Comparison of ENCODE assay signal across 8 cellular contexts in the genomic region with DNA sequence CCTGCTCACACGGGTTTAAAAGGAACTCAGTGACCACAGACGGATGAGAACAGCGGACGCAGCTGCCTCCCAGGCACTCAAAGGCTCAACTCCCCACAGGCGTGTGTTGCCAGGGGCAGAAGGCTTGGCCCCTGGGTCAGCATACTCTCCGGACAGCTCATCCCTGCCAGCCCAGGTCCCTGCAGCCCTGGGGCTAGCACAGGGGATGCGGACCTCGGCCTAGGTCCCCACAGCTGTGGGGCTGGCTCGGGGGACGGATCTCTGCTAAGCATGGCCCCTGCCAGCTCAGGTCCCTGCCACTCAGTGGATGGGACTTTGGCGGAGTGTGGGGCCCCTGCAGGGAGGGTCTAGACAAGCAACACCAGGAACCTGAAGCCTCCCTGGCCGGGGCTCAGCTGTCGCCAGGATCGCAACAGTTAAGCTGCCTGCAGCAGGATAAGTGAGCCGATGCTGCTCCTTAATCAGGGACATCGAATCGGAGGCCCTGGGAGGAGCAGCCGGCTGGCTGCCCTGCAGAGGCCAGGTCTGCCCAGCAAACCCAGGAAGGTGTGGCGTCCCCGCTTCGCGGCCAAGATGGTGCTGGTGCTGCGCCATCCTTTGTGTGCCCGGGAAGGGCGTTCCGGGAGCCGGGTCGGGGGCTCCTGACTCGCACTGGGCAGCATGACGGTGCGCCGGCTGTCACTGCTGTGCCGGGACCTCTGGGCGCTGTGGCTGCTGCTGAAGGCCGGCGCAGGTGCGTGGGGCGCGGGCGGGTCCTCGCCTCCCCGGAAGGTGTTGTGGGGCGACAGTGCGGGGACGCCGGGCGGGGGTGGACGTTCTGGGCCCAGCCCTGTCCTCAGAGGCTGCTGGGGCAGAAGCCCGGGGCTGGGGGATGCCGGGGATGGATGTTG. TPM values are rescaled to one million over a fixed set of nuclear protein-coding genes. Genes with fewer than 3 reads are reported as not detected.
A peak's percentile ranks its signal among the peaks of the same experiment; 100 is the strongest.
DNase-seq lines count a peak whose midpoint lies in the region; ATAC-seq and TF ChIP-seq lines count a peak whose summit lies in the region.

No MANE protein-coding gene starts in this region.

- DNase-seq in Calu3 (peak; percentile 58), NCI-H2081 treated with DMSO at 0.1 percent for 48 hours (lab: John Stamatoyannopoulos, UW) (peak; percentile 47), dorsolateral prefrontal cortex (peak in 9 of 10 donors; percentile 63 to 85 (median 80)), nephron progenitor cell (peak; percentile 74), gastrocnemius medialis (no peak), RPMI8226 (no peak)
- no peak for DNase-seq in NK-92 treated with Interleukin-12 subunit alpha and Interleukin-12 subunit beta, amount 100 ng/mL, for 24 hours (lab: John Stamatoyannopoulos, UW)

- no TSS peak for BruUV-seq in Calu3 (replicated peaks; lab: Mats Ljungman, UMichigan)

- H3K4me1 ChIP-seq in gastrocnemius medialis = peaks cover 4 to 10% of the 10 kb centered on the region in 2 donors

- ATAC-seq in HG02884 (IDR thresholded peaks at IDR 0.05; ENCODE audit: unreplicated experiment) = no peak
- ATAC-seq in gastrocnemius medialis = no peak

- H3K4me3 ChIP-seq in dorsolateral prefrontal cortex (peak overlapping the region; percentile 33 to 76 (median 58)), gastrocnemius medialis (peak overlapping the region in 2 of 4 donors; percentile 18 to 20)

- H3K27me3 ChIP-seq in dorsolateral prefrontal cortex (peaks cover 0 to 16% (median 0%) of the 10 kb centered on the region in 45 donors), gastrocnemius medialis (peaks cover 24 to 29% (median 28%) of the 10 kb centered on the region in 3 donors)

- TF ChIP-seq POLR2A in gastrocnemius medialis (IDR thresholded peaks at IDR 0.05) = no peak

- CTCF ChIA-PET in Calu3 (lab: Charles Lee) = no interaction called here

- H3K36me3 Mint-ChIP-seq in Calu3 (ENCODE audit: insufficient read depth, unreplicated experiment) (peaks cover 7% of the 10 kb centered on the region), nephron progenitor cell (ENCODE audit: low read depth) (peaks cover 16% of the 10 kb centered on the region)

- no peaks in the 10 kb centered on the region for H3K9me3 ChIP-seq in gastrocnemius medialis

- H3K27ac Mint-ChIP-seq in Calu3 (ENCODE audit: unreplicated experiment) (no peak overlapping the region), nephron progenitor cell (peak overlapping the region; percentile 22)

- intact Hi-C loops in Calu3 (cut with micrococcal nuclease; ENCODE audit: unreplicated experiment) (no loop called here), dorsolateral prefrontal cortex (cut with DNase I) (no loop called here), gastrocnemius medialis (cut with DNase I; ENCODE audit: low total_unique reads) (no loop called here)

- H3K4me1 Mint-ChIP-seq in Calu3 (ENCODE audit: low read depth, unreplicated experiment) (no peaks in the 10 kb centered on the region), nephron progenitor cell (peaks cover 58% of the 10 kb centered on the region)

- H3K36me3 ChIP-seq in gastrocnemius medialis = no peaks in the 10 kb centered on the region

- H3K4me3 Mint-ChIP-seq in Calu3 (ENCODE audit: low read depth, unreplicated experiment) = peak overlapping the region; percentile 68
- peak overlapping the region; percentile 65 for H3K4me3 Mint-ChIP-seq in nephron progenitor cell

- in situ Hi-C loops in gastrocnemius medialis (cut with MboI; ENCODE audit: low sequenced_read_pairs in 4 of 4) = no loop called here

- H3K27me3 Mint-ChIP-seq in Calu3 (ENCODE audit: unreplicated experiment) (no peaks in the 10 kb centered on the region), nephron progenitor cell (ENCODE audit: low read depth, poor library complexity) (no peaks in the 10 kb centered on the region)

- TF ChIP-seq CTCF in Calu3 (IDR thresholded peaks at IDR 0.05; ENCODE audit: unreplicated experiment) (no peak), dorsolateral prefrontal cortex (IDR thresholded peaks at IDR 0.05 in 54 of 56, conservative IDR thresholded peaks at IDR 0.05 in 2 of 56; ENCODE audit: low read depth in 1 of 56, partially characterized antibody in 56 of 56) (no peak), nephron progenitor cell (IDR thresholded peaks at IDR 0.05) (no peak), gastrocnemius medialis (IDR thresholded peaks at IDR 0.05 in 4 of 5, conservative IDR thresholded peaks at IDR 0.05 in 1 of 5) (no peak)

- H3K27ac ChIP-seq in dorsolateral prefrontal cortex = peak overlapping the region in 54 of 59 donors; percentile 7 to 87 (median 68)
- peak overlapping the region in 1 of 4 donors; percentile 28 for H3K27ac ChIP-seq in gastrocnemius medialis

- no peaks in the 10 kb centered on the region for H3K9me3 Mint-ChIP-seq in Calu3 (ENCODE audit: low read depth, unreplicated experiment)
- H3K9me3 Mint-ChIP-seq in nephron progenitor cell = peaks cover 3% of the 10 kb centered on the region

RNA-seq across cellular contexts. Expression of gene MCF2L, which starts 32.5 kb away (rescaled TPM):
- 12.9 and 14.2 TPM in 2 replicates for total RNA-seq in Calu3 (2022)
- total RNA-seq in dorsolateral prefrontal cortex = 100 to 1,000 TPM; 181 to 436 (median 311) TPM
- 10 to 100 TPM; 16.1 to 21.2 (median 19.4) TPM for total RNA-seq in gastrocnemius medialis

Comparison
In these comparisons a context has a peak if more than half of its experiments do, and no peak if none do; other contexts are left out.
1. DNase-seq: peak in Calu3 (single experiment), NCI-H2081 treated with DMSO at 0.1 percent for 48 hours (single experiment), dorsolateral prefrontal cortex (9 of 10) and nephron progenitor cell (single experiment); none in NK-92 treated with Interleukin-12 subunit alpha and Interleukin-12 subunit beta, amount 100 ng/mL, for 24 hours (single experiment), gastrocnemius medialis (0 of 2) and RPMI8226 (single experiment).
2. RNA of gene MCF2L, which starts 32.5 kb away (total RNA-seq): 181 to 436 TPM in dorsolateral prefrontal cortex; 16.1 to 21.2 TPM in gastrocnemius medialis and 12.9 to 14.2 TPM in Calu3; every median in the first group is over 4 times any median in the second.